In genomic region chr22:41263704-41264103, GRCh38 we compare ENCODE assay signal across 24 cellular contexts. TPM values are rescaled to one million over a fixed set of nuclear protein-coding genes. Genes with fewer than 3 reads are reported as not detected.
DNase-seq lines count a peak whose midpoint lies in the region; ATAC-seq and TF ChIP-seq lines count a peak whose summit lies in the region.
"Had no signal": no experiment of that assay in that cellular context is flagged by ENCODE, and none has a peak within 500 bp of the region (broad histone marks: within the 10 kb centered on the region; RNA-seq: fewer than 3 reads in every experiment).

No MANE protein-coding gene starts in this region.

- intact Hi-C loops in A673 (cut with micrococcal nuclease; ENCODE audit: unreplicated experiment) (no loop called here), IMR-90 (cut with micrococcal nuclease) (no loop called here)

- in situ Hi-C loops in IMR-90 (cut with MboI; ENCODE audit: low sequenced_read_pairs), result no loop called here

- H3K4me1 ChIP-seq in A673 (ENCODE audit: insufficient read depth, low read length, poor library complexity, severe bottlenecking), result no peaks in the 10 kb centered on the region
- H3K4me1 ChIP-seq in IMR-90 (ENCODE audit: control insufficient read depth, insufficient read depth, low read length), result no peaks in the 10 kb centered on the region
- H3K4me1 ChIP-seq in mesenchymal stem cell (ENCODE audit: control insufficient read depth, insufficient read depth, low read depth, low read length), result peaks cover 9% of the 10 kb centered on the region
- no peaks in the 10 kb centered on the region for H3K4me1 ChIP-seq in suprapubic skin
- H3K4me1 ChIP-seq: BLaER1, breast epithelium had no signal

- H3K4me2 ChIP-seq in IMR-90 (ENCODE audit: low read depth, low read length) (no peak overlapping the region), mesenchymal stem cell (ENCODE audit: low read length, poor library complexity, severe bottlenecking) (no peak overlapping the region)
- H3K4me2 ChIP-seq: BLaER1, GM23338 had no signal

- TF ChIP-seq POLR2A in IMR-90 (IDR thresholded peaks at IDR 0.05; ENCODE audit: low read depth, low read length) (no peak), suprapubic skin (IDR thresholded peaks at IDR 0.05) (no peak)

- DNase-seq in A673 (ENCODE audit: low spot score) (no peak), IMR-90 (peak; percentile 28), mesenchymal stem cell (peak; percentile 27), NCI-H510A treated with DMSO at 0.1 percent for 48 hours (lab: John Stamatoyannopoulos, UW) (no peak), suprapubic skin (ENCODE audit: low spot score in 2 of 2) (no peak), NCI-H128 (lab: John Stamatoyannopoulos, UW; ENCODE audit: unreplicated experiment) (no peak)
- DNase-seq: activated B cell treated with CpG ODN at 0.5 μM for 24 hours; activated naive CD4-positive, alpha-beta T cell; DMS79; effector CD4-positive, alpha-beta T cell; GDM1; immature natural killer cell; NCI-H1694; NCI-H446; NCI-H774; ovary had no signal

- H3K14ac ChIP-seq in IMR-90 (replicated peaks; ENCODE audit: low read depth, low read length) (peak overlapping the region; percentile 15; the same call in 1 of the 2 replicates), mesenchymal stem cell (ENCODE audit: low read length in 2 of 2) (no peak overlapping the region)

- WGBS in IMR-90 (ENCODE audit: extremely low coverage in 2 of 2, insufficient read length in 1 of 2), 2 experiments, result no CpG with 5 or more reads among the region's 2 CpGs
- WGBS in mesenchymal stem cell, result 100% methylated on average over 2 of the region's 2 CpGs
- WGBS in suprapubic skin, result 100% methylated on average over 2 of the region's 2 CpGs

- no peak overlapping the region for H2BK12ac ChIP-seq in mesenchymal stem cell (ENCODE audit: low read length in 2 of 2)

- peaks cover 23% of the 10 kb centered on the region for H3K9me1 ChIP-seq in IMR-90 (ENCODE audit: insufficient read depth, low read length)

- H3K23ac ChIP-seq in IMR-90 (ENCODE audit: low read depth, low read length), result no peak overlapping the region
- H3K23ac ChIP-seq in mesenchymal stem cell (ENCODE audit: low read length in 2 of 2), result no peak overlapping the region

- H3K18ac ChIP-seq in IMR-90 (ENCODE audit: low read depth, low read length), result no peak overlapping the region
- no peak overlapping the region for H3K18ac ChIP-seq in mesenchymal stem cell (ENCODE audit: low read depth in 1 of 2, low read length in 2 of 2)

- POLR2A ChIA-PET in A673 (lab: Charles Lee; ENCODE audit: low non-redundant PET), result no interaction called here
- POLR2A ChIA-PET in IMR-90 (lab: Charles Lee; ENCODE audit: unreplicated experiment), result no interaction called here

- peaks cover 36% of the 10 kb centered on the region for H4K20me1 ChIP-seq in IMR-90 (ENCODE audit: insufficient read depth, low read length)

- H3K4me3 ChIP-seq in A673 (ENCODE audit: low read depth, low read length, poor library complexity, severe bottlenecking) (no peak overlapping the region), IMR-90 (ENCODE audit: insufficient read depth, low read depth, low read length) (no peak overlapping the region), mesenchymal stem cell (ENCODE audit: insufficient read depth in 1 of 2, low read depth in 1 of 2, low read length in 2 of 2) (no peak overlapping the region), suprapubic skin (no peak overlapping the region)
- H3K4me3 ChIP-seq: adrenal gland, BLaER1, breast epithelium, GM23338, ovary had no signal

- H4K8ac ChIP-seq in IMR-90 (ENCODE audit: low read depth in 2 of 2, low read length in 2 of 2), result no peak overlapping the region
- no peak overlapping the region for H4K8ac ChIP-seq in mesenchymal stem cell (ENCODE audit: low read length)

- H2BK5ac ChIP-seq in IMR-90 (ENCODE audit: low read depth, low read length, poor library complexity, severe bottlenecking) (peak overlapping the region; percentile 4), mesenchymal stem cell (ENCODE audit: low read depth, low read length, poor library complexity, severe bottlenecking) (no peak overlapping the region)

- BruUV-seq in A673 (replicated peaks; lab: Mats Ljungman, UMichigan), result no TSS peak
- no TSS peak for BruUV-seq in IMR-90 (replicated peaks; lab: Mats Ljungman, UMichigan)

- peak overlapping the region; percentile 41 for H2AFZ ChIP-seq in IMR-90 (replicated peaks; ENCODE audit: low read length, poor library complexity)
- H2AFZ ChIP-seq in mesenchymal stem cell (ENCODE audit: low read depth, low read length), result no peak overlapping the region
- H2AFZ ChIP-seq: GM23338 had no signal

- ATAC-seq in IMR-90 (ENCODE audit: low read depth), result peak; percentile 61
- ATAC-seq: GM23338; left lobe of liver; stimulated activated effector memory CD8-positive, alpha-beta T cell treated with anti-CD3 and anti-CD28 coated beads, Interleukin-12 subunit alpha, Interleukin-12 subunit beta, amount 100 ng/mL, for 72 hours had no signal

- TF ChIP-seq EP300 in suprapubic skin (IDR thresholded peaks at IDR 0.05), result no peak

- peaks cover 46 to 84% of the 10 kb centered on the region in 2 experiments for H3K79me1 ChIP-seq in IMR-90 (ENCODE audit: low read depth in 1 of 2, low read length in 2 of 2)
- H3K79me1 ChIP-seq in mesenchymal stem cell (replicated peaks; ENCODE audit: low read length, poor library complexity, severe bottlenecking), result peaks cover 47% of the 10 kb centered on the region

- 0 out of 2 replicates have a peak overlapping the region, but pooled peaks have one; percentile 21 for H2BK20ac ChIP-seq in IMR-90 (ENCODE audit: low read depth, low read length)

- H4K91ac ChIP-seq in IMR-90 (ENCODE audit: insufficient read depth, low read depth, low read length) (peak overlapping the region; percentile 0; the same call in 1 of the 2 replicates), mesenchymal stem cell (ENCODE audit: low read length) (no peak overlapping the region)

- no peak for TF ChIP-seq RAD21 in IMR-90 (IDR thresholded peaks at IDR 0.05; ENCODE audit: low read length)

- H2AK9ac ChIP-seq in IMR-90 (replicated peaks; ENCODE audit: low read depth, low read length, poor library complexity), result peak overlapping the region; percentile 44

- H3K9ac ChIP-seq in IMR-90 (ENCODE audit: low read depth, low read length) (no peak overlapping the region), mesenchymal stem cell (ENCODE audit: low read length) (no peak overlapping the region)
- H3K9ac ChIP-seq: BLaER1 had no signal

- H4K5ac ChIP-seq in IMR-90 (ENCODE audit: low read depth, low read length), result no peak overlapping the region

- 0 out of 2 replicates have a peak overlapping the region, but pooled peaks have one; percentile 24 for H3K4ac ChIP-seq in IMR-90 (ENCODE audit: low read depth, low read length)
- H3K4ac ChIP-seq in mesenchymal stem cell (ENCODE audit: low read depth in 1 of 2, low read length in 2 of 2), result no peak overlapping the region

- no peak overlapping the region for H2AK5ac ChIP-seq in IMR-90 (ENCODE audit: low read depth, low read length)
- H2AK5ac ChIP-seq in mesenchymal stem cell (ENCODE audit: low read length, severe bottlenecking), result no peak overlapping the region

- H3K36me3 ChIP-seq in A673 (ENCODE audit: insufficient read depth, low read length, poor library complexity, severe bottlenecking) (peaks cover 91% of the 10 kb centered on the region), IMR-90 (ENCODE audit: control insufficient read depth, insufficient read depth, low read length) (peaks cover 77% of the 10 kb centered on the region), mesenchymal stem cell (ENCODE audit: control insufficient read depth in 1 of 2, insufficient read depth in 2 of 2, low read depth in 1 of 2, low read length in 2 of 2) (peaks cover 86 to 89% of the 10 kb centered on the region in 2 experiments), suprapubic skin (peaks cover 91% of the 10 kb centered on the region)
- H3K36me3 ChIP-seq: ovary had no signal

- CTCF ChIA-PET in A673 (lab: Charles Lee) (no interaction called here), IMR-90 (lab: Yijun Ruan, JAX) (no interaction called here)

- peak overlapping the region; percentile 47 for H3K27ac ChIP-seq in A673 (ENCODE audit: low read depth, low read length, poor library complexity, severe bottlenecking)
- no peak overlapping the region for H3K27ac ChIP-seq in IMR-90 (ENCODE audit: insufficient read depth, low read length)
- H3K27ac ChIP-seq in cingulate gyrus (ENCODE audit: low read depth, low read length), result peak overlapping the region; percentile 96
- H3K27ac ChIP-seq in mesenchymal stem cell (ENCODE audit: low read length, poor library complexity, severe bottlenecking), result peak overlapping the region; percentile 26
- no peak overlapping the region for H3K27ac ChIP-seq in suprapubic skin
- H3K27ac ChIP-seq: BLaER1, ovary had no signal

- no peaks in the 10 kb centered on the region for H3K9me3 ChIP-seq in A673 (ENCODE audit: low read depth, low read length, poor library complexity, severe bottlenecking)
- no peaks in the 10 kb centered on the region for H3K9me3 ChIP-seq in IMR-90 (ENCODE audit: control insufficient read depth, insufficient read depth, low read length)
- H3K9me3 ChIP-seq in mesenchymal stem cell (ENCODE audit: control insufficient read depth, low read length), result no peaks in the 10 kb centered on the region
- no peaks in the 10 kb centered on the region for H3K9me3 ChIP-seq in suprapubic skin
- H3K9me3 ChIP-seq: adrenal gland, BLaER1, breast epithelium, ovary had no signal

- no peak overlapping the region for H3K56ac ChIP-seq in IMR-90 (ENCODE audit: extremely low read depth, insufficient read depth, low read length)

- dilution Hi-C loops in IMR-90 (cut with HindIII; ENCODE audit: low sequenced_read_pairs, unreplicated experiment), result no loop called here

- H2BK15ac ChIP-seq in IMR-90 (ENCODE audit: low read depth, low read length), result no peak overlapping the region
- no peak overlapping the region for H2BK15ac ChIP-seq in mesenchymal stem cell (ENCODE audit: low read depth, poor library complexity, severe bottlenecking)

- H2BK120ac ChIP-seq in IMR-90 (ENCODE audit: low read depth, low read length) (no peak overlapping the region), mesenchymal stem cell (ENCODE audit: low read depth, low read length) (no peak overlapping the region)

- H3K27me3 ChIP-seq in A673 (replicated peaks; ENCODE audit: insufficient read depth, low read depth, low read length, poor library complexity) (no peaks in the 10 kb centered on the region), IMR-90 (ENCODE audit: control insufficient read depth, insufficient read depth, low read length) (no peaks in the 10 kb centered on the region), mesenchymal stem cell (ENCODE audit: control insufficient read depth in 1 of 2, insufficient read depth in 1 of 2, low read length in 2 of 2) (no peaks in the 10 kb centered on the region), suprapubic skin (no peaks in the 10 kb centered on the region)
- H3K27me3 ChIP-seq: adrenal gland, BLaER1, breast epithelium, ovary had no signal

- TF ChIP-seq CTCF in A673 (conservative IDR thresholded peaks at IDR 0.05; ENCODE audit: low read depth, low read length), result no peak
- TF ChIP-seq CTCF in IMR-90 (conservative IDR thresholded peaks at IDR 0.05; ENCODE audit: low read depth, low read length), result no peak
- TF ChIP-seq CTCF in suprapubic skin (IDR thresholded peaks at IDR 0.05), result no peak

RNA-seq across cellular contexts. Expression of gene RANGAP1, which starts 22.3 kb away (rescaled TPM):
- total RNA-seq in A673 (2021) (159 and 177 TPM in 2 replicates), IMR-90 (2012; rRNA removed) (71.2 and 74.4 TPM in 2 replicates), suprapubic skin (100 to 1,000 TPM; 112 to 120 (median 114) TPM)
- polyA plus RNA-seq in IMR-90 (2012; rRNA removed), result 148 and 165 TPM in 2 replicates
- polyA plus RNA-seq in IMR-90 (2012; cell fraction: cytosol; rRNA removed), result 129 and 158 TPM in 2 replicates
- polyA plus RNA-seq in IMR-90 (2012; cell fraction: nucleus; rRNA removed; ENCODE audit: low replicate concordance), result 168 and 358 TPM in 2 replicates
- polyA plus RNA-seq in mesenchymal stem cell (2013, experiment 1 of 2), result 28.1 TPM
- polyA plus RNA-seq in mesenchymal stem cell (2013, experiment 2 of 2), result 27.9 TPM

RNA-seq across cellular contexts. Expression of gene CHADL, which starts 23.0 kb away (rescaled TPM):
- total RNA-seq in A673 (2021) (not detected in 2 replicates), IMR-90 (2012; rRNA removed) (0.18 and 0.28 TPM in 2 replicates), suprapubic skin (10 to 100 TPM in 3 of 4 donors, 1 to 10 TPM in 1; 9.5 to 18.8 (median 15.7) TPM)
- 0.44 and 0.53 TPM in 2 replicates for polyA plus RNA-seq in IMR-90 (2012; rRNA removed)
- polyA plus RNA-seq in IMR-90 (2012; cell fraction: cytosol; rRNA removed), result 0.36 and 1.0 TPM in 2 replicates
- 1.0 and 2.5 TPM in 2 replicates for polyA plus RNA-seq in IMR-90 (2012; cell fraction: nucleus; rRNA removed; ENCODE audit: low replicate concordance)
- polyA plus RNA-seq in mesenchymal stem cell (2013, experiment 1 of 2), result 0.22 TPM
- 0.22 TPM for polyA plus RNA-seq in mesenchymal stem cell (2013, experiment 2 of 2)
- total RNA-seq: activated B cell treated with CpG ODN at 0.5 μM for 24 hours, HT-29 had no signal
- polyA plus RNA-seq: GM23338 had no signal

RNA-seq across cellular contexts. Expression of gene ZC3H7B, which starts 37.6 kb away (rescaled TPM):
- total RNA-seq in A673 (2021) (83.9 and 90.4 TPM in 2 replicates), IMR-90 (2012; rRNA removed) (35.6 and 37.6 TPM in 2 replicates), suprapubic skin (10 to 100 TPM; 29.7 to 45.7 (median 41.0) TPM)
- 72.3 and 81.6 TPM in 2 replicates for polyA plus RNA-seq in IMR-90 (2012; rRNA removed)
- polyA plus RNA-seq in IMR-90 (2012; cell fraction: cytosol; rRNA removed), result 45.0 and 67.7 TPM in 2 replicates
- 104 and 165 TPM in 2 replicates for polyA plus RNA-seq in IMR-90 (2012; cell fraction: nucleus; rRNA removed; ENCODE audit: low replicate concordance)
- polyA plus RNA-seq in mesenchymal stem cell (2013, experiment 1 of 2), result 47.1 TPM
- 47.2 TPM for polyA plus RNA-seq in mesenchymal stem cell (2013, experiment 2 of 2)

RNA-seq across cellular contexts. Expression of gene L3MBTL2, which starts 58.6 kb away (rescaled TPM):
- 31.9 and 32.0 TPM in 2 replicates for total RNA-seq in A673 (2021)
- 20.8 and 25.1 TPM in 2 replicates for total RNA-seq in IMR-90 (2012; rRNA removed)
- 20.6 and 23.2 TPM in 2 replicates for polyA plus RNA-seq in IMR-90 (2012; rRNA removed)
- 15.5 and 19.2 TPM in 2 replicates for polyA plus RNA-seq in IMR-90 (2012; cell fraction: cytosol; rRNA removed)
- 20.6 and 31.5 TPM in 2 replicates for polyA plus RNA-seq in IMR-90 (2012; cell fraction: nucleus; rRNA removed; ENCODE audit: low replicate concordance)
- polyA plus RNA-seq in mesenchymal stem cell (2013, experiment 1 of 2), result 9.9 TPM
- polyA plus RNA-seq in mesenchymal stem cell (2013, experiment 2 of 2), result 9.7 TPM
- total RNA-seq in suprapubic skin, result 10 to 100 TPM; 13.2 to 36.5 (median 17.4) TPM

Comparison
In these comparisons a context has a peak if more than half of its experiments do, and no peak if none do; other contexts are left out.
1. DNase-seq: peak in IMR-90 (single experiment) and mesenchymal stem cell (single experiment); none in A673 (single experiment), NCI-H510A treated with DMSO at 0.1 percent for 48 hours (single experiment), suprapubic skin (0 of 2) and NCI-H128 (single experiment).
2. H3K27ac ChIP-seq: peak in A673 (single experiment), cingulate gyrus (single experiment) and mesenchymal stem cell (single experiment); none in IMR-90 (single experiment) and suprapubic skin (single experiment).